Comparison of ENCODE assay signal across 15 cellular contexts in genomic region chr11:35815556-35816315, GRCh38.
DNase-seq lines count a peak whose midpoint lies in the region; ATAC-seq and TF ChIP-seq lines count a peak whose summit lies in the region.
"Had no signal": no experiment of that assay in that cellular context is flagged by ENCODE, and none has a peak within 500 bp of the region (broad histone marks: within the 10 kb centered on the region; RNA-seq: fewer than 3 reads in every experiment).

No MANE protein-coding gene starts in this region.

- H3K27ac Mint-ChIP-seq in mesothelial cell of epicardium: peak overlapping the region; percentile 13
- no peak overlapping the region for H3K27ac Mint-ChIP-seq in CD8-positive, alpha-beta T cell
- H3K27ac Mint-ChIP-seq: neural progenitor cell; T-helper 2 cell treated with Interferon-gamma antibody and Interleukin-4, amounts not matched to agents 5 μg/mL and 100 μg/mL, for 36 hours had no signal

- no peak for TF ChIP-seq CTCF in AG09319 (IDR thresholded peaks at IDR 0.05; ENCODE audit: low read depth, low read length)
- TF ChIP-seq CTCF in mesothelial cell of epicardium (IDR thresholded peaks at IDR 0.05; ENCODE audit: unreplicated experiment): no peak
- no peak for TF ChIP-seq CTCF in CD8-positive, alpha-beta T cell (IDR thresholded peaks at IDR 0.05)

- no peak overlapping the region for H3K27ac ChIP-seq in CD8-positive, alpha-beta T cell (ENCODE audit: low read depth, low read length)
- H3K27ac ChIP-seq: neural progenitor cell, RWPE1 had no signal

- intact Hi-C loops in CD8-positive, alpha-beta T cell (cut with DNase I, micrococcal nuclease): loop anchor here in 1 of 2 experiments (10.0 kb wide), 1 partner anchor 679 kb away; no protein-coding TSS in a partner anchor

- H3K36me3 ChIP-seq in CD8-positive, alpha-beta T cell (ENCODE audit: insufficient read depth, low read length): no peaks in the 10 kb centered on the region
- H3K36me3 ChIP-seq: neural progenitor cell had no signal

- DNase-seq in AG09319 (ENCODE audit: extremely low read depth, low read depth) (peak; percentile 40), NCI-H69 (lab: John Stamatoyannopoulos, UW) (peak; percentile 64), fibroblast of peridontal ligament (ENCODE audit: extremely low read depth) (peak; percentile 86), mesothelial cell of epicardium (ENCODE audit: low spot score in 2 of 2, unreplicated experiment in 2 of 2) (no peak), RKO (ENCODE audit: low spot score) (no peak), SKM-1 (lab: John Stamatoyannopoulos, UW; ENCODE audit: unreplicated experiment) (no peak)
- no peak for DNase-seq in CD8-positive, alpha-beta T cell
- DNase-seq: DMS153; NCI-H1092 treated with DMSO at 0.1 percent for 48 hours; stimulated activated CD4-positive, alpha-beta T cell treated with anti-CD3 and anti-CD28 coated beads, Interleukin-12 subunit alpha, Interleukin-12 subunit beta, amount 100 ng/mL, for 4 hours had no signal

- H3K9me3 Mint-ChIP-seq in mesothelial cell of epicardium: peaks cover 8% of the 10 kb centered on the region
- no peaks in the 10 kb centered on the region for H3K9me3 Mint-ChIP-seq in CD8-positive, alpha-beta T cell
- H3K9me3 Mint-ChIP-seq: T-helper 2 cell treated with Interferon-gamma antibody and Interleukin-4, amounts not matched to agents 5 μg/mL and 100 μg/mL, for 36 hours had no signal

- peaks cover 44% of the 10 kb centered on the region for H3K4me1 Mint-ChIP-seq in mesothelial cell of epicardium
- H3K4me1 Mint-ChIP-seq in CD8-positive, alpha-beta T cell (ENCODE audit: low read depth): no peaks in the 10 kb centered on the region

- no peak overlapping the region for H3K4me3 ChIP-seq in CD8-positive, alpha-beta T cell (ENCODE audit: low read depth, low read length)
- H3K4me3 ChIP-seq: lung, neural progenitor cell had no signal

- no peaks in the 10 kb centered on the region for H3K9me3 ChIP-seq in CD8-positive, alpha-beta T cell (ENCODE audit: low read length)

- POLR2A ChIA-PET in CD8-positive, alpha-beta T cell (lab: Charles Lee): no interaction called here

- ATAC-seq in CD8-positive, alpha-beta T cell: no peak
- no peak for ATAC-seq in GM18858 (IDR thresholded peaks at IDR 0.05; ENCODE audit: unreplicated experiment)

- H3K36me3 Mint-ChIP-seq in mesothelial cell of epicardium: peaks cover 19% of the 10 kb centered on the region
- H3K36me3 Mint-ChIP-seq in CD8-positive, alpha-beta T cell: peaks cover 26% of the 10 kb centered on the region

- CTCF ChIA-PET in CD8-positive, alpha-beta T cell (lab: Charles Lee): no interaction called here

- H3K27me3 ChIP-seq in CD8-positive, alpha-beta T cell (ENCODE audit: insufficient read depth, low read length): no peaks in the 10 kb centered on the region
- H3K27me3 ChIP-seq: neural progenitor cell had no signal

- no peaks in the 10 kb centered on the region for H3K4me1 ChIP-seq in CD8-positive, alpha-beta T cell (ENCODE audit: insufficient read depth, low read length)

- H3K4me3 Mint-ChIP-seq in mesothelial cell of epicardium: no peak overlapping the region
- no peak overlapping the region for H3K4me3 Mint-ChIP-seq in CD8-positive, alpha-beta T cell
- H3K4me3 Mint-ChIP-seq: neural progenitor cell; T-helper 2 cell treated with Interferon-gamma antibody and Interleukin-4, amounts not matched to agents 5 μg/mL and 100 μg/mL, for 36 hours had no signal

- no peaks in the 10 kb centered on the region for H3K27me3 Mint-ChIP-seq in mesothelial cell of epicardium (ENCODE audit: low read depth)
- no peaks in the 10 kb centered on the region for H3K27me3 Mint-ChIP-seq in CD8-positive, alpha-beta T cell (ENCODE audit: low read depth)

Comparison
In these comparisons a context has a peak if more than half of its experiments do, and no peak if none do; other contexts are left out.
1. DNase-seq: peak in AG09319 (single experiment), NCI-H69 (single experiment) and fibroblast of peridontal ligament (single experiment); none in mesothelial cell of epicardium (0 of 2), RKO (single experiment), CD8-positive, alpha-beta T cell (0 of 7) and SKM-1 (single experiment).